21 cellular contexts compared by ENCODE assay signal in genomic region chr9:136368190-136368589, GRCh38.
"Had no signal": no experiment of that assay in that cellular context is flagged by ENCODE, and none has a peak within 500 bp of the region (broad histone marks: within the 10 kb centered on the region; RNA-seq: fewer than 3 reads in every experiment).

No MANE protein-coding gene starts in this region.

- H3K27ac Mint-ChIP-seq: activated CD4-positive, alpha-beta memory T cell treated with anti-CD3 and anti-CD28 coated beads, Interleukin-2, amount 10 ng/mL, durations not matched to agents 7 days and 5 days; activated CD8-positive, alpha-beta memory T cell treated with anti-CD3 and anti-CD28 coated beads, Interleukin-2, amount 10 ng/mL, durations not matched to agents 7 days and 5 days; activated naive CD8-positive, alpha-beta T cell treated with anti-CD3 and anti-CD28 coated beads, Interleukin-2, amount 10 ng/mL, durations not matched to agents 7 days and 5 days; activated T-helper 2 cell treated with anti-CD3 and anti-CD28 coated beads, Interferon-gamma antibody, Interleukin-2, Interleukin-4, amounts not matched to agents 10 μg/mL and 5 μg/mL and 100 μg/mL, durations not matched to agents 14 hours and 24 hours and 36 hours; naive thymus-derived CD8-positive, alpha-beta T cell; T-helper 2 cell treated with Interferon-gamma antibody and Interleukin-4, amounts not matched to agents 5 μg/mL and 100 μg/mL, for 36 hours had no signal

- ATAC-seq: activated CD8-positive, alpha-beta memory T cell treated with anti-CD3 and anti-CD28 coated beads, Interleukin-2, amount 10 ng/mL, durations not matched to agents 7 days and 5 days; body of pancreas; foreskin keratinocyte; left colon; naive thymus-derived CD8-positive, alpha-beta T cell; pancreas; sciatic nerve; stimulated activated naive CD8-positive, alpha-beta T cell treated with anti-CD3 and anti-CD28 coated beads, Interleukin-15, amount 100 ng/mL, for 72 hours had no signal

- H3K36me3 Mint-ChIP-seq: activated CD8-positive, alpha-beta memory T cell treated with anti-CD3 and anti-CD28 coated beads, Interleukin-2, amount 10 ng/mL, durations not matched to agents 7 days and 5 days; activated naive CD8-positive, alpha-beta T cell treated with anti-CD3 and anti-CD28 coated beads, Interleukin-2, amount 10 ng/mL, durations not matched to agents 7 days and 5 days had no signal

- H3K4me3 Mint-ChIP-seq: activated CD4-positive, alpha-beta memory T cell treated with anti-CD3 and anti-CD28 coated beads, Interleukin-2, amount 10 ng/mL, durations not matched to agents 7 days and 5 days; activated CD8-positive, alpha-beta memory T cell treated with anti-CD3 and anti-CD28 coated beads, Interleukin-2, amount 10 ng/mL, durations not matched to agents 7 days and 5 days; activated naive CD8-positive, alpha-beta T cell treated with anti-CD3 and anti-CD28 coated beads, Interleukin-2, amount 10 ng/mL, durations not matched to agents 7 days and 5 days; naive thymus-derived CD8-positive, alpha-beta T cell; stimulated activated naive CD8-positive, alpha-beta T cell treated with anti-CD3 and anti-CD28 coated beads, Interleukin-15, amount 100 ng/mL, for 72 hours; T-helper 2 cell treated with Interferon-gamma antibody and Interleukin-4, amounts not matched to agents 5 μg/mL and 100 μg/mL, for 36 hours had no signal

- DNase-seq: activated CD4-positive, alpha-beta memory T cell treated with anti-CD3 and anti-CD28 coated beads, Interleukin-2, amount 10 ng/mL, durations not matched to agents 7 days and 5 days; activated CD4-positive, alpha-beta T cell treated with anti-CD3 and anti-CD28 coated beads for 48 hours; activated CD4-positive, CD25-positive, alpha-beta regulatory T cell; activated CD8-positive, alpha-beta memory T cell treated with anti-CD3 and anti-CD28 coated beads, Interleukin-2, amount 10 ng/mL, durations not matched to agents 7 days and 5 days; activated naive CD4-positive, alpha-beta T cell treated with Interleukin-2 at 50 U/mL for 16 hours; activated naive CD8-positive, alpha-beta T cell treated with anti-CD3 and anti-CD28 coated beads, Interleukin-2, amount 10 ng/mL, durations not matched to agents 7 days and 5 days; amygdala; body of pancreas; dorsolateral prefrontal cortex; foreskin keratinocyte; left colon; mesendoderm; naive thymus-derived CD8-positive, alpha-beta T cell; stimulated activated CD4-positive, alpha-beta T cell treated with anti-CD3 and anti-CD28 coated beads, Interleukin-4, amount 100 ng/mL, for 1 hour; stimulated activated naive CD8-positive, alpha-beta T cell treated with anti-CD3 and anti-CD28 coated beads, Interleukin-15, amount 100 ng/mL, for 72 hours; transverse colon; uterus had no signal

- H3K27me3 Mint-ChIP-seq: activated CD4-positive, alpha-beta memory T cell treated with anti-CD3 and anti-CD28 coated beads, Interleukin-2, amount 10 ng/mL, durations not matched to agents 7 days and 5 days; activated CD8-positive, alpha-beta memory T cell treated with anti-CD3 and anti-CD28 coated beads, Interleukin-2, amount 10 ng/mL, durations not matched to agents 7 days and 5 days; activated naive CD8-positive, alpha-beta T cell treated with anti-CD3 and anti-CD28 coated beads, Interleukin-2, amount 10 ng/mL, durations not matched to agents 7 days and 5 days; naive thymus-derived CD8-positive, alpha-beta T cell; stimulated activated naive CD8-positive, alpha-beta T cell treated with anti-CD3 and anti-CD28 coated beads, Interleukin-15, amount 100 ng/mL, for 72 hours had no signal

- H3K9me3 Mint-ChIP-seq: activated CD4-positive, alpha-beta memory T cell treated with anti-CD3 and anti-CD28 coated beads, Interleukin-2, amount 10 ng/mL, durations not matched to agents 7 days and 5 days; activated naive CD8-positive, alpha-beta T cell treated with anti-CD3 and anti-CD28 coated beads, Interleukin-2, amount 10 ng/mL, durations not matched to agents 7 days and 5 days; activated T-helper 2 cell treated with anti-CD3 and anti-CD28 coated beads, Interferon-gamma antibody, Interleukin-2, Interleukin-4, amounts not matched to agents 10 μg/mL and 5 μg/mL and 100 μg/mL, durations not matched to agents 14 hours and 24 hours and 36 hours; naive thymus-derived CD8-positive, alpha-beta T cell; stimulated activated naive CD8-positive, alpha-beta T cell treated with anti-CD3 and anti-CD28 coated beads, Interleukin-15, amount 100 ng/mL, for 72 hours; T-helper 2 cell treated with Interferon-gamma antibody and Interleukin-4, amounts not matched to agents 5 μg/mL and 100 μg/mL, for 36 hours had no signal

- H3K4me1 Mint-ChIP-seq: activated CD4-positive, alpha-beta memory T cell treated with anti-CD3 and anti-CD28 coated beads, Interleukin-2, amount 10 ng/mL, durations not matched to agents 7 days and 5 days had no signal
